12 cellular contexts compared by ENCODE assay signal in genomic region chr11:73186886-73187285, GRCh38.
"Had no signal": no experiment of that assay in that cellular context is flagged by ENCODE, and none has a peak within 500 bp of the region (broad histone marks: within the 10 kb centered on the region; RNA-seq: fewer than 3 reads in every experiment).

No MANE protein-coding gene starts in this region.

- H2AFZ ChIP-seq: hepatocyte had no signal

- H3K27ac ChIP-seq: hepatocyte, right atrium auricular region had no signal

- H3K4me3 Mint-ChIP-seq: activated T-cell treated with anti-CD3 and anti-CD28 coated beads, Interleukin-2, amount 50 U/mL, for 24 hours; mesothelial cell of epicardium; neural crest cell; stimulated activated effector memory CD8-positive, alpha-beta T cell treated with anti-CD3 and anti-CD28 coated beads, Interleukin-12 subunit alpha, Interleukin-12 subunit beta, amount 100 ng/mL, for 72 hours; T-helper 17 cell; type B pancreatic cell had no signal

- H3K27me3 ChIP-seq: hepatocyte, right atrium auricular region had no signal

- DNase-seq: activated naive CD4-positive, alpha-beta T cell; activated T-cell treated with anti-CD3 and anti-CD28 coated beads, Interleukin-2, amount 50 U/mL, for 24 hours; central memory CD4-positive, alpha-beta T cell; effector CD8-positive, alpha-beta T cell; T-helper 17 cell had no signal

- H3K27me3 Mint-ChIP-seq: type B pancreatic cell had no signal

- H3K9me3 Mint-ChIP-seq: activated T-cell treated with anti-CD3 and anti-CD28 coated beads, Interleukin-2, amount 50 U/mL, for 24 hours; mesothelial cell of epicardium; stimulated activated effector memory CD8-positive, alpha-beta T cell treated with anti-CD3 and anti-CD28 coated beads, Interleukin-12 subunit alpha, Interleukin-12 subunit beta, amount 100 ng/mL, for 72 hours; type B pancreatic cell had no signal

- H3K36me3 Mint-ChIP-seq: mesothelial cell of epicardium; stimulated activated effector memory CD8-positive, alpha-beta T cell treated with anti-CD3 and anti-CD28 coated beads, Interleukin-12 subunit alpha, Interleukin-12 subunit beta, amount 100 ng/mL, for 72 hours; type B pancreatic cell had no signal

- H3K4me3 ChIP-seq: hepatocyte, right atrium auricular region, smooth muscle cell had no signal

- ATAC-seq: stimulated activated effector memory CD8-positive, alpha-beta T cell treated with anti-CD3 and anti-CD28 coated beads, Interleukin-12 subunit alpha, Interleukin-12 subunit beta, amount 100 ng/mL, for 72 hours; T-helper 17 cell had no signal

- H3K4me2 ChIP-seq: hepatocyte, smooth muscle cell had no signal

- H3K79me2 ChIP-seq: hepatocyte had no signal

- H3K36me3 ChIP-seq: right atrium auricular region had no signal

- H3K27ac Mint-ChIP-seq: activated T-cell treated with anti-CD3 and anti-CD28 coated beads, Interleukin-2, amount 50 U/mL, for 24 hours; stimulated activated effector memory CD8-positive, alpha-beta T cell treated with anti-CD3 and anti-CD28 coated beads, Interleukin-12 subunit alpha, Interleukin-12 subunit beta, amount 100 ng/mL, for 72 hours; T-helper 17 cell had no signal

- H3K9me3 ChIP-seq: right atrium auricular region had no signal
